ENCODE assay signal across 16 cellular contexts in the genomic region with DNA sequence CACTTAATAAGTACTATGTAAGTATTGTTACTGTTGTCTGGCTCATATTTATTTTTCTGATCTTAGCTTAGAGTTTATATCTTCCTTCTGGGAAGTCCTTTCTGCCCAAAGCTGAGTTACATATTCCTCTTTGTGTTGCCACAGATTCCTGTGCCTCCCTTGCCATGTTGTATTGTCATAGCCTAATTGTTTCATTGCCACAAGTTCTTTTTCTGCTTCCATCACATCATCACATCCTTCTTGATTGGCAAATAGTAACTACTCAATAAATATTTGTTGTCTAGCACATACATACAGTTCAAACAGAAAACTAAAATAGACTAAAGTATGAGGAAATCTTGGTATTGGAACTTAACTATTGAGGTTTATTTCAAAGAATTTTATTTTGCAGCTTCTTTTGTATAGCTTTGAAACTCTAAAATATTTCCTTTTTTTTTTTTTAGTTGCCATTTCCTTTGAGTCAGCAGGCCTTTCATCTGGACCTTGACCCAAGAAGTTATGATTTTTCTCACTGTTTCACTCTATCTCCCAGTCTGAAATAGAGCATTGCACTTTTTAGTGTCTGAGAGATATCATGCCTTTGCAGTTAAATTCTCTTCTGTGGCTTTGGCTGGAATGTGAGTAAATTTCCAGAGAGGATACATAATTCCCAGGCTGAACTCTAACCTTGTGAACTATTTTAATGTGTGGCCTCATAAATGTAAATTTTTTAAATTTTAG.
DNase-seq lines count a peak whose midpoint lies in the region; ATAC-seq and TF ChIP-seq lines count a peak whose summit lies in the region.
"Had no signal": no experiment of that assay in that cellular context is flagged by ENCODE, and none has a peak within 500 bp of the region (broad histone marks: within the 10 kb centered on the region; RNA-seq: fewer than 3 reads in every experiment).

No MANE protein-coding gene starts in this region.

- H3K27me3 ChIP-seq in smooth muscle cell (ENCODE audit: low read depth) (no peaks in the 10 kb centered on the region), ascending aorta (no peaks in the 10 kb centered on the region)

- TF ChIP-seq CTCF in fibroblast of villous mesenchyme (IDR thresholded peaks at IDR 0.05; ENCODE audit: insufficient read depth, low read depth, low read length) (no peak), smooth muscle cell (IDR thresholded peaks at IDR 0.05; ENCODE audit: borderline replicate concordance, insufficient read depth, poor library complexity, severe bottlenecking) (no peak), ascending aorta (IDR thresholded peaks at IDR 0.05) (no peak)

- H3K27ac Mint-ChIP-seq in T-helper 2 cell treated with Interferon-gamma antibody and Interleukin-4, amounts not matched to agents 5 μg/mL and 100 μg/mL, for 36 hours: peak overlapping the region; percentile 28
- H3K27ac Mint-ChIP-seq in T-cell: peak overlapping the region; percentile 36 to 59
- H3K27ac Mint-ChIP-seq: endodermal cell had no signal

- H2AFZ ChIP-seq in smooth muscle cell (ENCODE audit: low read depth): no peak overlapping the region

- H3K27ac ChIP-seq in smooth muscle cell (ENCODE audit: low read depth) (peak overlapping the region; percentile 54), ascending aorta (no peak overlapping the region)

- H4K20me1 ChIP-seq in smooth muscle cell (ENCODE audit: low read depth): peaks cover 92% of the 10 kb centered on the region

- peaks cover 22% of the 10 kb centered on the region for H3K36me3 Mint-ChIP-seq in T-helper 2 cell treated with Interferon-gamma antibody and Interleukin-4, amounts not matched to agents 5 μg/mL and 100 μg/mL, for 36 hours (ENCODE audit: low read depth)
- H3K36me3 Mint-ChIP-seq in T-cell: peaks cover 15% of the 10 kb centered on the region

- H3K36me3 ChIP-seq in smooth muscle cell (ENCODE audit: low read depth) (no peaks in the 10 kb centered on the region), ascending aorta (no peaks in the 10 kb centered on the region)

- H3K9ac ChIP-seq in smooth muscle cell (ENCODE audit: low read depth): no peak overlapping the region

- CTCF ChIA-PET in T-cell (lab: Charles Lee): no interaction called here

- no peak overlapping the region for H3K4me3 ChIP-seq in fibroblast of villous mesenchyme (ENCODE audit: low read depth, low read length)
- H3K4me3 ChIP-seq in smooth muscle cell: no peak overlapping the region
- no peak overlapping the region for H3K4me3 ChIP-seq in ascending aorta

- POLR2A ChIA-PET in T-cell (lab: Charles Lee): interaction anchor here (0.7 kb wide), 2 partner anchors 106 to 973 kb away, joined by 3 to 5 read pairs; no protein-coding TSS in a partner anchor

- no peaks in the 10 kb centered on the region for H3K9me3 ChIP-seq in smooth muscle cell (replicated peaks; ENCODE audit: low read depth)
- H3K9me3 ChIP-seq in ascending aorta: no peaks in the 10 kb centered on the region

- no peaks in the 10 kb centered on the region for H3K9me3 Mint-ChIP-seq in T-helper 2 cell treated with Interferon-gamma antibody and Interleukin-4, amounts not matched to agents 5 μg/mL and 100 μg/mL, for 36 hours
- H3K9me3 Mint-ChIP-seq in T-cell: no peaks in the 10 kb centered on the region
- H3K9me3 Mint-ChIP-seq: endodermal cell; stimulated activated naive CD8-positive, alpha-beta T cell treated with anti-CD3 and anti-CD28 coated beads, Interleukin-15, amount 100 ng/mL, for 72 hours had no signal

- peaks cover 5% of the 10 kb centered on the region for H3F3A ChIP-seq in smooth muscle cell (ENCODE audit: low read depth)

- ATAC-seq in T-cell (replicated peaks in 1 of 4): no peak
- ATAC-seq: left ventricle myocardium superior; stimulated activated naive CD8-positive, alpha-beta T cell treated with anti-CD3 and anti-CD28 coated beads, Interleukin-15, amount 100 ng/mL, for 72 hours had no signal

- peaks cover 28% of the 10 kb centered on the region for H3K4me1 Mint-ChIP-seq in T-helper 2 cell treated with Interferon-gamma antibody and Interleukin-4, amounts not matched to agents 5 μg/mL and 100 μg/mL, for 36 hours (ENCODE audit: low read depth)
- peaks cover 53 to 61% (median 61%) of the 10 kb centered on the region in 3 donors for H3K4me1 Mint-ChIP-seq in T-cell

- H3K27me3 Mint-ChIP-seq in T-helper 2 cell treated with Interferon-gamma antibody and Interleukin-4, amounts not matched to agents 5 μg/mL and 100 μg/mL, for 36 hours (ENCODE audit: low read depth): no peaks in the 10 kb centered on the region
- H3K27me3 Mint-ChIP-seq in T-cell: no peaks in the 10 kb centered on the region
- H3K27me3 Mint-ChIP-seq: stimulated activated naive CD8-positive, alpha-beta T cell treated with anti-CD3 and anti-CD28 coated beads, Interleukin-15, amount 100 ng/mL, for 72 hours had no signal

- no peak overlapping the region for H3K4me3 Mint-ChIP-seq in T-helper 2 cell treated with Interferon-gamma antibody and Interleukin-4, amounts not matched to agents 5 μg/mL and 100 μg/mL, for 36 hours
- H3K4me3 Mint-ChIP-seq in T-cell: no peak overlapping the region
- H3K4me3 Mint-ChIP-seq: endodermal cell; stimulated activated naive CD8-positive, alpha-beta T cell treated with anti-CD3 and anti-CD28 coated beads, Interleukin-15, amount 100 ng/mL, for 72 hours had no signal

- no peak for DNase-seq in T-helper 2 cell treated with Interferon-gamma antibody and Interleukin-4, amounts not matched to agents 5 μg/mL and 100 μg/mL, for 36 hours (ENCODE audit: low spot score)
- DNase-seq in T-helper 2 cell: no peak
- no peak for DNase-seq in T-cell
- DNase-seq in fibroblast of villous mesenchyme (ENCODE audit: low read depth): peak; percentile 81
- no peak for DNase-seq in smooth muscle cell (lab: John Stamatoyannopoulos, UW; ENCODE audit: unreplicated experiment)
- DNase-seq in hippocampal formation (lab: John Stamatoyannopoulos, UW): no peak
- DNase-seq in head of caudate nucleus: no peak
- DNase-seq in ascending aorta (ENCODE audit: low spot score in 2 of 2): no peak
- DNase-seq: 8988T; activated effector memory CD4-positive, alpha-beta T cell treated with anti-CD3 and anti-CD28 coated beads, Interleukin-2, amount 50 U/mL, for 16 hours; Calu3; endodermal cell; left ventricle myocardium superior; NCI-H82; stimulated activated naive CD8-positive, alpha-beta T cell treated with anti-CD3 and anti-CD28 coated beads, Interleukin-15, amount 100 ng/mL, for 72 hours; T1000 had no signal

- H3K4me1 ChIP-seq in smooth muscle cell (ENCODE audit: low read depth) (peaks cover 8% of the 10 kb centered on the region), ascending aorta (peaks cover 0 to 2% of the 10 kb centered on the region in 2 donors)

- peak overlapping the region; percentile 74 for H3K4me2 ChIP-seq in smooth muscle cell

- intact Hi-C loops in head of caudate nucleus (cut with DNase I): no loop called here
- intact Hi-C loops in ascending aorta (cut with DNase I): no loop called here

- H3K79me2 ChIP-seq in smooth muscle cell (ENCODE audit: low read depth): peaks cover 69% of the 10 kb centered on the region
